ENCODE assay signal across 1 cellular context in genomic region chr19:35090160-35090794, GRCh38.
TF ChIP-seq lines count a peak whose summit lies in the region.

No MANE protein-coding gene starts in this region.

TF ChIP-seq in SK-N-SH treated with all-trans-retinoic acid at 6 μM for 48 hours, 23 proteins besides CTCF, POLR2A, EP300 and RAD21 (continued from another document):
- no peak for TF ChIP-seq PATZ1 (CRISPR knock-in tag; IDR thresholded peaks at IDR 0.05; ENCODE audit: borderline replicate concordance)
